ENCODE assay signal across 9 cellular contexts in the genomic region with DNA sequence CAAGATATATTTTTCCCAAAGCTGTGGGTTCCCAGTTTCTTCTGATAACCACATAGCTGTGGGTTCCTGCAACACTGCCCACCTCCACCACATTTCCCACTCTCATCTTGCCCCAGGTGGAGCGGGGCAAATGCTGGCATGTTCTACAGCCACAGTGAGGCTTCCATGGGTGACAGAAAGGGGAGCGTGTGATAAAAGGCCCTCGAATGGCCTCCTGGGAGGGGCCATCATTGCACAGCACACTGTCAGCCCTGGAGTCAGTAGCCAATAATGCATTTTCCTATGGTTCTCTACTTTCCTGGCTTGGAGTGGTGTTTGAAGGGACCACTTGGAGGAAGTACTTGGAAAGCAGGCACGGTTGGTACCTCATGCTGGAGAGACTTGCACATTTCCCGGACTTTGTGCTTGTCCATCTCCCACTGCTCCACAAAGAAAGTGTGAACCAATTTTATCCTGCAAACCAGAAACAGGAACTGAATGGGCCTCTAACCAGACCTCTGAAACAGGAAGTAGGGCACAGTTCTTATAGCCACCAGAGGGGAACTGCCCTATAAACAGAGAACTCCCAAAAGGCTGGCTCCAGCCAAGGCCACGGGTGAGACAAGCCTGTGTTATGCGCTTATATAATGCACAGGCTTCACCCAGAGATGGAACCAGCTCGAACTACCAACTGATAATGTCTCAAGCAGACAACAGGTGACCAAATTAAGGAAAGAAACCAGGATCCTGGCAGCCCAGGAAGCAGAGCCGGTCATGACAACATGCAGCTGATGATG. TPM values are rescaled to one million over a fixed set of nuclear protein-coding genes. Genes with fewer than 3 reads are reported as not detected.
DNase-seq lines count a peak whose midpoint lies in the region; ATAC-seq, FAIRE-seq and TF ChIP-seq lines count a peak whose summit lies in the region.
"Had no signal": no experiment of that assay in that cellular context is flagged by ENCODE, and none has a peak within 500 bp of the region (broad histone marks: within the 10 kb centered on the region; RNA-seq: fewer than 3 reads in every experiment).

No MANE protein-coding gene starts in this region.

- no peak for TF ChIP-seq POLR2A in GM12892 (IDR thresholded peaks at IDR 0.05; ENCODE audit: low read depth, low read length)

- TF ChIP-seq CTCF in MM.1S (IDR thresholded peaks at IDR 0.05; ENCODE audit: low read length) (no peak), type B pancreatic cell (conservative IDR thresholded peaks at IDR 0.05) (no peak)

- no peaks in the 10 kb centered on the region for H4K20me1 ChIP-seq in MM.1S (ENCODE audit: insufficient read depth, low read length)

- peak; percentile 87 for FAIRE-seq in GM12892 (lab: Jason Lieb, UNC)
- FAIRE-seq: endothelial cell of umbilical vein had no signal

- no peak overlapping the region for H3K4me3 Mint-ChIP-seq in type B pancreatic cell

- peaks cover 36% of the 10 kb centered on the region for H3K4me1 ChIP-seq in MM.1S (ENCODE audit: low read length)
- H3K4me1 ChIP-seq in duodenal mucosa (ENCODE audit: control insufficient read depth in 1 of 2, insufficient read depth in 2 of 2, low read length in 2 of 2) = peaks cover 35 to 66% of the 10 kb centered on the region in 2 donors
- peaks cover 17% of the 10 kb centered on the region for H3K4me1 ChIP-seq in thymus (ENCODE audit: control insufficient read depth, insufficient read depth, low read length)

- ATAC-seq in GM21723 (IDR thresholded peaks at IDR 0.05; ENCODE audit: unreplicated experiment) = peak; percentile 59

- 31% methylated on average over 9 of the region's 9 CpGs for WGBS in thymus

- H3K27ac Mint-ChIP-seq in type B pancreatic cell = no peak overlapping the region

- H3K4me1 Mint-ChIP-seq in type B pancreatic cell (ENCODE audit: unreplicated experiment) = peaks cover 4% of the 10 kb centered on the region

- H3K36me3 ChIP-seq in MM.1S (replicated peaks; ENCODE audit: insufficient read depth, low read length) (0 out of 2 replicates have a peak, but pooled peaks cover 6% of the 10 kb centered on the region), duodenal mucosa (ENCODE audit: control insufficient read depth in 1 of 2, insufficient read depth in 2 of 2, low read length in 2 of 2) (no peaks in the 10 kb centered on the region), thymus (ENCODE audit: control insufficient read depth, insufficient read depth) (no peaks in the 10 kb centered on the region)

- H3K27me3 Mint-ChIP-seq in type B pancreatic cell = peaks cover 13% of the 10 kb centered on the region

- H3K79me2 ChIP-seq in MM.1S (ENCODE audit: low read length) = peaks cover 77% of the 10 kb centered on the region

- H3K9me3 Mint-ChIP-seq in type B pancreatic cell = peaks cover 4% of the 10 kb centered on the region

- no peak overlapping the region for H3K9ac ChIP-seq in MM.1S (ENCODE audit: low read length)
- H3K9ac ChIP-seq in duodenal mucosa (ENCODE audit: low read depth in 1 of 2, low read length in 2 of 2) = no peak overlapping the region

- DNase-seq in GM12892 (ENCODE audit: insufficient read length) (no peak), MM.1S (no peak), glomerular visceral epithelial cell (ENCODE audit: extremely low spot score) (no peak), NCI-H128 (lab: John Stamatoyannopoulos, UW; ENCODE audit: unreplicated experiment) (no peak), type B pancreatic cell (ENCODE audit: extremely low spot score, unreplicated experiment) (no peak)

- H3K4me3 ChIP-seq in MM.1S (ENCODE audit: low read length) (no peak overlapping the region), duodenal mucosa (ENCODE audit: low read depth in 1 of 2, low read length in 2 of 2) (peak overlapping the region; percentile 36 to 44), thymus (ENCODE audit: low read length) (peak overlapping the region; percentile 34)

- no peaks in the 10 kb centered on the region for H3K9me2 ChIP-seq in MM.1S (replicated peaks; ENCODE audit: insufficient read depth, low read length)

- H2AFZ ChIP-seq in MM.1S (ENCODE audit: low read length) = no peak overlapping the region

- H3K36me3 Mint-ChIP-seq in type B pancreatic cell = peaks cover 3% of the 10 kb centered on the region

- H3K9me3 ChIP-seq in MM.1S (replicated peaks; ENCODE audit: insufficient read depth, low read length) (no peaks in the 10 kb centered on the region), duodenal mucosa (ENCODE audit: control insufficient read depth in 1 of 2, low read length in 2 of 2) (no peaks in the 10 kb centered on the region), thymus (ENCODE audit: control insufficient read depth) (no peaks in the 10 kb centered on the region)

- H3K27ac ChIP-seq in MM.1S (ENCODE audit: low read length) (no peak overlapping the region), duodenal mucosa (ENCODE audit: low read depth, low read length) (no peak overlapping the region), thymus (ENCODE audit: low read depth) (no peak overlapping the region)

- no peaks in the 10 kb centered on the region for H3K27me3 ChIP-seq in MM.1S (replicated peaks; ENCODE audit: insufficient read depth, low read length)
- no peaks in the 10 kb centered on the region for H3K27me3 ChIP-seq in duodenal mucosa (ENCODE audit: control insufficient read depth in 1 of 2, insufficient read depth in 2 of 2, low read length in 2 of 2)
- H3K27me3 ChIP-seq in thymus (ENCODE audit: control insufficient read depth, insufficient read depth) = no peaks in the 10 kb centered on the region

- no peaks in the 10 kb centered on the region for H3F3A ChIP-seq in MM.1S (ENCODE audit: insufficient read depth, low read length)

- H3K4me2 ChIP-seq in MM.1S (ENCODE audit: low read depth, low read length) = peak overlapping the region; percentile 34; the same call in 1 of the 2 replicates

RNA-seq across cellular contexts. Expression of a gene that starts 8.6 kb away (rescaled TPM):
- polyA plus RNA-seq in GM12892 (2012; ENCODE audit: missing spikeins) = 13.4 TPM
- polyA plus RNA-seq in thymus = 23.0 TPM
- total RNA-seq in type B pancreatic cell (ENCODE audit: low replicate concordance) = 4.7 and 9.9 TPM in 2 replicates

RNA-seq across cellular contexts. Expression of a gene that starts 38.7 kb away (rescaled TPM):
- polyA plus RNA-seq in GM12892 (2012; ENCODE audit: missing spikeins) = 8.1 TPM
- 8.4 TPM for polyA plus RNA-seq in thymus
- 5.4 and 7.1 TPM in 2 replicates for total RNA-seq in type B pancreatic cell (ENCODE audit: low replicate concordance)
